Comparison of ENCODE assay signal across 24 cellular contexts in the genomic region with DNA sequence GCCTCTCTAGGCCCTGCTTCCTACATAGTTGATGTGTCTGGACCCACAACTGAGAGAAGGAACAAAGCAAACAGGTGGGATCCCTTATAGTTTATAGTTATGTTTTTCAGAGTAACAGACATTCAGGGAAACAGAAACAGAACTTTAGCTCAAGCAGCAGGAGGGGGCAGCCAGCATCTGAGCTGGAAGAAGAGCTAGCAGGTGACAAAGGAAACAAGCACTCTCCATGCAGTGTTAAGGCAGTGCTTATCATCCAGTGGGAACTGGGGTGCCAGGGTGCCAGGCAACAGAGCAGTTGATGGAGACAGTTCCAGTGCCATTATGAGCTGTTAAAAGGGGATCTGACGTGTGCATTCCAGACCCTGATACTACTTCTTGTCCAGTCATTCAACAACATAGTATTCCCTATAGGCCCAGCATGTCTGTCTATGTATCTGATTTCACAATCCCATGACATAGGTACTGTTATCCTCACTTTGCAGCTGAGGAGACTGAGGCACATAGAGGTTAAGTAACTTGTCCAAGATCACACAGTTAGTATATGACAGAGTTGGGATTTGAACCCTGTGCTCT.
"Had no signal": no experiment of that assay in that cellular context is flagged by ENCODE, and none has a peak within 500 bp of the region (broad histone marks: within the 10 kb centered on the region; RNA-seq: fewer than 3 reads in every experiment).

No MANE protein-coding gene starts in this region.

- H3K36me3 ChIP-seq: colonic mucosa, gastrocnemius medialis, heart right ventricle, left ventricle myocardium inferior, lower lobe of right lung, pancreas, suprapubic skin, thyroid gland had no signal

- DNase-seq: colonic mucosa; dermis blood vessel endothelial cell; effector CD4-positive, alpha-beta T cell; gastrocnemius medialis; heart right ventricle; immature natural killer cell; kidney; left cardiac atrium; left ventricle myocardium inferior; lower lobe of right lung; occipital lobe; pancreas; right cardiac atrium; small intestine; stimulated activated CD4-positive, alpha-beta T cell treated with anti-CD3 and anti-CD28 coated beads, Interleukin-12 subunit alpha, Interleukin-12 subunit beta, amount 100 ng/mL, for 4 hours; stimulated activated naive CD8-positive, alpha-beta T cell treated with anti-CD3 and anti-CD28 coated beads, Interleukin-15, Interleukin-2, amounts not matched to agents 100 U/mL and 50 U/mL, for 24 hours; thyroid gland had no signal

- H3K9me3 ChIP-seq: colonic mucosa, gastrocnemius medialis, left ventricle myocardium inferior, lower lobe of right lung, pancreas, suprapubic skin, thyroid gland had no signal

- H3K27me3 ChIP-seq: colonic mucosa, gastrocnemius medialis, heart right ventricle, pancreas, suprapubic skin, thyroid gland had no signal

- H3K36me3 Mint-ChIP-seq: mesothelial cell of epicardium, type B pancreatic cell had no signal

- H3K4me1 ChIP-seq: colonic mucosa, pancreas, suprapubic skin had no signal

- H3K4me3 ChIP-seq: colonic mucosa, gastrocnemius medialis, heart right ventricle, left ventricle myocardium inferior, lower lobe of right lung, pancreas, suprapubic skin, thyroid gland had no signal

- H3K27ac Mint-ChIP-seq: memory B cell, mesothelial cell of epicardium, nephron, progenitor cell of endocrine pancreas, type B pancreatic cell had no signal

- H3K9me3 Mint-ChIP-seq: type B pancreatic cell had no signal

- ATAC-seq: esophagus mucosa; gastrocnemius medialis; heart right ventricle; left cardiac atrium; lower lobe of right lung; pancreas; right cardiac atrium; stimulated activated naive CD8-positive, alpha-beta T cell treated with anti-CD3 and anti-CD28 coated beads, Interleukin-15, Interleukin-2, amounts not matched to agents 100 U/mL and 50 U/mL, for 24 hours had no signal

- H3K4me3 Mint-ChIP-seq: memory B cell, mesothelial cell of epicardium, nephron, type B pancreatic cell had no signal

- H3K27ac ChIP-seq: colonic mucosa, gastrocnemius medialis, heart right ventricle, left ventricle myocardium inferior, lower lobe of right lung, pancreas, suprapubic skin, thyroid gland had no signal
